Comparison of ENCODE assay signal across 1 cellular context in genomic region chr3:67405193-67405592, GRCh38.
TF ChIP-seq lines count a peak whose summit lies in the region.

No MANE protein-coding gene starts in this region.

TF ChIP-seq in HepG2, 621 proteins besides CTCF, POLR2A, EP300 and RAD21 (continued from another document):
- TF ChIP-seq GLMP (CRISPR knock-in tag; IDR thresholded peaks at IDR 0.05; ENCODE audit: borderline replicate concordance) (no peak), ZC3H13 (CRISPR knock-in tag; IDR thresholded peaks at IDR 0.05) (no peak), NR2F1 (CRISPR knock-in tag; IDR thresholded peaks at IDR 0.05) (no peak), STAT6 (CRISPR knock-in tag; IDR thresholded peaks at IDR 0.05; ENCODE audit: borderline replicate concordance) (no peak), ETS1 (CRISPR knock-in tag; IDR thresholded peaks at IDR 0.05) (no peak), ARID3A (IDR thresholded peaks at IDR 0.05; ENCODE audit: low read depth, low read length) (no peak), ZNF496 (CRISPR knock-in tag; IDR thresholded peaks at IDR 0.05; ENCODE audit: insufficient replicate concordance) (no peak), SOX5 (CRISPR knock-in tag; IDR thresholded peaks at IDR 0.05; ENCODE audit: borderline replicate concordance) (no peak), DZIP1 (CRISPR knock-in tag; IDR thresholded peaks at IDR 0.05) (no peak), ZNF274 (CRISPR knock-in tag; IDR thresholded peaks at IDR 0.05) (no peak), SAFB2 (CRISPR knock-in tag; IDR thresholded peaks at IDR 0.05; ENCODE audit: borderline replicate concordance, low read depth) (no peak), TFAP4 (IDR thresholded peaks at IDR 0.05; ENCODE audit: borderline replicate concordance, low read depth) (no peak), ETV6 (CRISPR knock-in tag; conservative IDR thresholded peaks at IDR 0.05) (no peak), GATAD2A (CRISPR knock-in tag; IDR thresholded peaks at IDR 0.05) (no peak), MXD1 (CRISPR knock-in tag; IDR thresholded peaks at IDR 0.05) (no peak), NPAS2 (CRISPR knock-in tag; IDR thresholded peaks at IDR 0.05; ENCODE audit: borderline replicate concordance) (no peak), ZMAT5 (CRISPR knock-in tag; IDR thresholded peaks at IDR 0.05; ENCODE audit: borderline replicate concordance, low read depth) (no peak)
